ENCODE assay signal across 17 cellular contexts in genomic region chr11:2582436-2582931, GRCh38.
DNase-seq lines count a peak whose midpoint lies in the region; ATAC-seq, FAIRE-seq and TF ChIP-seq lines count a peak whose summit lies in the region.
"Had no signal": no experiment of that assay in that cellular context is flagged by ENCODE, and none has a peak within 500 bp of the region (broad histone marks: within the 10 kb centered on the region; RNA-seq: fewer than 3 reads in every experiment).

No MANE protein-coding gene starts in this region.

- no peaks in the 10 kb centered on the region for H3K4me1 ChIP-seq in kidney (ENCODE audit: control insufficient read depth in 1 of 2, insufficient read depth in 1 of 2, low read depth in 1 of 2, low read length in 2 of 2)
- H3K4me1 ChIP-seq: A549 had no signal

- no peaks in the 10 kb centered on the region for H3K27me3 Mint-ChIP-seq in activated CD4-positive, alpha-beta memory T cell treated with anti-CD3 and anti-CD28 coated beads for 36 hours
- peaks cover 3% of the 10 kb centered on the region for H3K27me3 Mint-ChIP-seq in HFFc6 (ENCODE audit: insufficient read depth)
- H3K27me3 Mint-ChIP-seq: central memory CD8-positive, alpha-beta T cell had no signal

- no peak overlapping the region for H3K4me3 Mint-ChIP-seq in activated CD4-positive, alpha-beta memory T cell treated with anti-CD3 and anti-CD28 coated beads for 36 hours
- H3K4me3 Mint-ChIP-seq in HFFc6, result no peak overlapping the region
- H3K4me3 Mint-ChIP-seq: central memory CD8-positive, alpha-beta T cell; nephron had no signal

- no peak for FAIRE-seq in kidney (lab: Jason Lieb, UNC)
- FAIRE-seq: A549, small intestine had no signal

- no peaks in the 10 kb centered on the region for H3K36me3 Mint-ChIP-seq in activated CD4-positive, alpha-beta memory T cell treated with anti-CD3 and anti-CD28 coated beads for 36 hours
- no peaks in the 10 kb centered on the region for H3K36me3 Mint-ChIP-seq in HFFc6 (ENCODE audit: low read depth)

- no peaks in the 10 kb centered on the region for H3K4me1 Mint-ChIP-seq in activated CD4-positive, alpha-beta memory T cell treated with anti-CD3 and anti-CD28 coated beads for 36 hours (ENCODE audit: low read depth)
- H3K4me1 Mint-ChIP-seq in HFFc6 (ENCODE audit: low read depth), result no peaks in the 10 kb centered on the region
- H3K4me1 Mint-ChIP-seq: central memory CD8-positive, alpha-beta T cell; nephron had no signal

- DNase-seq in activated CD8-positive, alpha-beta memory T cell treated with anti-CD3 and anti-CD28 coated beads, Interleukin-2, amount 50 U/mL, for 4 hours, result peak; percentile 9
- DNase-seq in activated CD8-positive, alpha-beta memory T cell treated with anti-CD3 and anti-CD28 coated beads for 24 hours, result no peak
- DNase-seq in activated CD4-positive, alpha-beta memory T cell treated with anti-CD3 and anti-CD28 coated beads for 36 hours, result peak; percentile 1
- peak; percentile 41 for DNase-seq in kidney
- DNase-seq in stimulated activated CD8-positive, alpha-beta memory T cell treated with anti-CD3 and anti-CD28 coated beads, Interleukin-4, amount 100 ng/mL, for 48 hours, result peak; percentile 6
- DNase-seq in HFFc6, result no peak
- no peak for DNase-seq in NCI-H1417 (lab: John Stamatoyannopoulos, UW)
- DNase-seq: activated CD4-positive, alpha-beta T cell treated with anti-CD3 and anti-CD28 coated beads for 4 hours; activated gamma-delta T cell treated with Interleukin-2 at 50 U/mL for 16 hours; NCI-H446; PC-3; small intestine; substantia nigra had no signal

- no peaks in the 10 kb centered on the region for H3K9me3 Mint-ChIP-seq in activated CD4-positive, alpha-beta memory T cell treated with anti-CD3 and anti-CD28 coated beads for 36 hours
- H3K9me3 Mint-ChIP-seq in HFFc6, result no peaks in the 10 kb centered on the region
- H3K9me3 Mint-ChIP-seq: central memory CD8-positive, alpha-beta T cell; nephron had no signal

- TF ChIP-seq CTCF in kidney (IDR thresholded peaks at IDR 0.05; ENCODE audit: borderline replicate concordance, extremely low read depth, insufficient read depth) (no peak), HFFc6 (IDR thresholded peaks at IDR 0.05) (no peak)

- no peak overlapping the region for H3K9ac ChIP-seq in kidney (ENCODE audit: low read length in 2 of 2)

- no peaks in the 10 kb centered on the region for H3K36me3 ChIP-seq in kidney (ENCODE audit: control insufficient read depth in 1 of 2, insufficient read depth in 2 of 2, low read length in 2 of 2)

- H3K27ac Mint-ChIP-seq in activated CD4-positive, alpha-beta memory T cell treated with anti-CD3 and anti-CD28 coated beads for 36 hours, result no peak overlapping the region
- no peak overlapping the region for H3K27ac Mint-ChIP-seq in HFFc6
- H3K27ac Mint-ChIP-seq: nephron had no signal

- H3K27ac ChIP-seq in kidney (ENCODE audit: low read depth in 2 of 2, low read length in 2 of 2), result no peak overlapping the region
- H3K27ac ChIP-seq: A549 had no signal

- ATAC-seq in GM18867 (IDR thresholded peaks at IDR 0.05; ENCODE audit: unreplicated experiment), result no peak
- ATAC-seq: A549, PC-3 had no signal

- H3K4me3 ChIP-seq in kidney (ENCODE audit: low read length in 2 of 2), result no peak overlapping the region
- H3K4me3 ChIP-seq: A549 had no signal

- H3K9me3 ChIP-seq in kidney (ENCODE audit: control insufficient read depth in 1 of 2, low read length in 2 of 2), result no peaks in the 10 kb centered on the region
- H3K9me3 ChIP-seq: A549 had no signal

- CTCF ChIA-PET in activated CD4-positive, alpha-beta memory T cell treated with anti-CD3 and anti-CD28 coated beads for 36 hours (lab: Charles Lee), result no interaction called here

- POLR2A ChIA-PET in activated CD4-positive, alpha-beta memory T cell treated with anti-CD3 and anti-CD28 coated beads for 36 hours (lab: Charles Lee), result no interaction called here

- intact Hi-C loops in activated CD4-positive, alpha-beta memory T cell treated with anti-CD3 and anti-CD28 coated beads for 36 hours (cut with micrococcal nuclease), result no loop called here
- intact Hi-C loops in kidney (cut with DNase I), result no loop called here

Comparison
In these comparisons a context has a peak if more than half of its experiments do, and no peak if none do; other contexts are left out.
1. DNase-seq: peak in activated CD8-positive, alpha-beta memory T cell treated with anti-CD3 and anti-CD28 coated beads, Interleukin-2, amount 50 U/mL, for 4 hours (single experiment), activated CD4-positive, alpha-beta memory T cell treated with anti-CD3 and anti-CD28 coated beads for 36 hours (single experiment), kidney (single experiment) and stimulated activated CD8-positive, alpha-beta memory T cell treated with anti-CD3 and anti-CD28 coated beads, Interleukin-4, amount 100 ng/mL, for 48 hours (single experiment); none in activated CD8-positive, alpha-beta memory T cell treated with anti-CD3 and anti-CD28 coated beads for 24 hours (single experiment), HFFc6 (single experiment) and NCI-H1417 (0 of 3).